ENCODE assay signal across 16 cellular contexts in the genomic region with DNA sequence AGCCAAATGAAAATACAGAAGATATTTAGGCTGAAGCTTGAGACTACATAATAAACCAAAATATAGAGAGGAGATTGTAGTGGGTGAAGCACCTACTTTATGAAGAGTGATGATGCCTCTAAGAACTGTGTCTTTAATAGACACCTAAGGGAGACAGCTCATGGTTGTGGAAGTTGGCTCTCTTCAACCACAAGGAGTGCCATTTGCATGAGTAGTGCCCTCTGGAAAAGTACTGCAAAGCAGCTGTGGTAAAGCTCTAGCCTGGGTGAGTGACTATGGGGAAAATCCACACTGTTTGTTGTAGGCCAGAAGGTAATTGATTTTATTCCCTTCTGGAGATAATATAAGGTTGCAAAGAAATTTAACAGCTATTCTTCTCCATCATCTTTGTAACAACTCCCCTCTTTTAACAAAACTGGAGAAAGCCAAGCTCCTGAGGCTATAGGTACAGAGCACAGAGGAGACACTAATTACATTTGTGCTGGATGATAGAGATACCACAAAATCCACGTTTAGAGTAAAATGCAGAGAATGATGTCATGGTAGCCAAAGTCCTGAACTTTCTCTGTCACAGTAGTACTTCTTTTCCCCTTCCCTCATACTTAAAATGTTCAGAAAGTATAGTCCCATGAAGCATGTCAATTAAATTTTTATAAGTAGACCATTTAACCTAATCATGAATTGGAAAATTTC.
DNase-seq lines count a peak whose midpoint lies in the region; ATAC-seq, FAIRE-seq and TF ChIP-seq lines count a peak whose summit lies in the region.
"Had no signal": no experiment of that assay in that cellular context is flagged by ENCODE, and none has a peak within 500 bp of the region (broad histone marks: within the 10 kb centered on the region; RNA-seq: fewer than 3 reads in every experiment).

No MANE protein-coding gene starts in this region.

- H3K36me3 Mint-ChIP-seq in activated CD8-positive, alpha-beta T cell treated with anti-CD3 and anti-CD28 coated beads for 36 hours (ENCODE audit: low read depth): peaks cover 50% of the 10 kb centered on the region
- H3K36me3 Mint-ChIP-seq in activated CD8-positive, alpha-beta T cell treated with anti-CD3 and anti-CD28 coated beads, Interleukin-2, amount 10 ng/mL, durations not matched to agents 7 days and 5 days (ENCODE audit: low read depth): peaks cover 38% of the 10 kb centered on the region
- peaks cover 36% of the 10 kb centered on the region for H3K36me3 Mint-ChIP-seq in stimulated activated effector memory CD8-positive, alpha-beta T cell treated with anti-CD3 and anti-CD28 coated beads, Interleukin-12 subunit alpha, Interleukin-12 subunit beta, amount 100 ng/mL, for 72 hours

- intact Hi-C loops in activated CD8-positive, alpha-beta T cell treated with anti-CD3 and anti-CD28 coated beads for 36 hours (cut with micrococcal nuclease): no loop called here

- POLR2A ChIA-PET in activated CD8-positive, alpha-beta T cell treated with anti-CD3 and anti-CD28 coated beads for 36 hours (lab: Charles Lee): interaction anchor here (0.7 to 0.9 kb wide), 2 partner anchors 13 to 165 kb away, joined by 3 to 4 read pairs; no protein-coding TSS in a partner anchor
- POLR2A ChIA-PET in activated CD8-positive, alpha-beta T cell treated with anti-CD3 and anti-CD28 coated beads, Interleukin-2, amount 10 ng/mL, durations not matched to agents 7 days and 5 days (lab: Charles Lee): no interaction called here

- no peak for TF ChIP-seq CTCF in activated CD8-positive, alpha-beta T cell treated with anti-CD3 and anti-CD28 coated beads for 36 hours (IDR thresholded peaks at IDR 0.05)
- TF ChIP-seq CTCF in bronchial epithelial cell (IDR thresholded peaks at IDR 0.05; ENCODE audit: insufficient read depth, low read length, severe bottlenecking): no peak

- no peak for FAIRE-seq in bronchial epithelial cell (lab: Jason Lieb, UNC)

- no peaks in the 10 kb centered on the region for H3K27me3 ChIP-seq in bronchial epithelial cell (ENCODE audit: control insufficient read depth, insufficient read depth, low read length)
- H3K27me3 ChIP-seq: colonic mucosa had no signal

- no peak overlapping the region for H3K4me3 Mint-ChIP-seq in activated CD8-positive, alpha-beta T cell treated with anti-CD3 and anti-CD28 coated beads for 36 hours
- H3K4me3 Mint-ChIP-seq in activated CD8-positive, alpha-beta T cell treated with anti-CD3 and anti-CD28 coated beads, Interleukin-2, amount 10 ng/mL, durations not matched to agents 7 days and 5 days: no peak overlapping the region
- no peak overlapping the region for H3K4me3 Mint-ChIP-seq in stimulated activated effector memory CD8-positive, alpha-beta T cell treated with anti-CD3 and anti-CD28 coated beads, Interleukin-12 subunit alpha, Interleukin-12 subunit beta, amount 100 ng/mL, for 72 hours

- H3K27ac Mint-ChIP-seq in activated CD8-positive, alpha-beta T cell treated with anti-CD3 and anti-CD28 coated beads for 36 hours: peak overlapping the region; percentile 5
- H3K27ac Mint-ChIP-seq in activated CD8-positive, alpha-beta T cell treated with anti-CD3 and anti-CD28 coated beads, Interleukin-2, amount 10 ng/mL, durations not matched to agents 7 days and 5 days: no peak overlapping the region
- peak overlapping the region; percentile 48 for H3K27ac Mint-ChIP-seq in stimulated activated effector memory CD8-positive, alpha-beta T cell treated with anti-CD3 and anti-CD28 coated beads, Interleukin-12 subunit alpha, Interleukin-12 subunit beta, amount 100 ng/mL, for 72 hours

- CTCF ChIA-PET in activated CD8-positive, alpha-beta T cell treated with anti-CD3 and anti-CD28 coated beads for 36 hours (lab: Charles Lee): interaction anchor here (0.9 to 1.6 kb wide), 6 partner anchors 10 to 111 kb away, joined by 3 to 7 read pairs (median 3); no protein-coding TSS in a partner anchor
- CTCF ChIA-PET in activated CD8-positive, alpha-beta T cell treated with anti-CD3 and anti-CD28 coated beads, Interleukin-2, amount 10 ng/mL, durations not matched to agents 7 days and 5 days (lab: Charles Lee): interaction anchor here (1.3 kb wide), 1 partner anchor 12 kb away, joined by 3 read pairs; no protein-coding TSS in a partner anchor

- peaks cover 31% of the 10 kb centered on the region for H3K4me1 Mint-ChIP-seq in activated CD8-positive, alpha-beta T cell treated with anti-CD3 and anti-CD28 coated beads for 36 hours (ENCODE audit: low read depth)
- peaks cover 2% of the 10 kb centered on the region for H3K4me1 Mint-ChIP-seq in activated CD8-positive, alpha-beta T cell treated with anti-CD3 and anti-CD28 coated beads, Interleukin-2, amount 10 ng/mL, durations not matched to agents 7 days and 5 days (ENCODE audit: low read depth)
- H3K4me1 Mint-ChIP-seq in stimulated activated effector memory CD8-positive, alpha-beta T cell treated with anti-CD3 and anti-CD28 coated beads, Interleukin-12 subunit alpha, Interleukin-12 subunit beta, amount 100 ng/mL, for 72 hours: peaks cover 14% of the 10 kb centered on the region

- no peaks in the 10 kb centered on the region for H3K9me3 Mint-ChIP-seq in activated CD8-positive, alpha-beta T cell treated with anti-CD3 and anti-CD28 coated beads for 36 hours
- no peaks in the 10 kb centered on the region for H3K9me3 Mint-ChIP-seq in activated CD8-positive, alpha-beta T cell treated with anti-CD3 and anti-CD28 coated beads, Interleukin-2, amount 10 ng/mL, durations not matched to agents 7 days and 5 days (ENCODE audit: insufficient read depth)
- no peaks in the 10 kb centered on the region for H3K9me3 Mint-ChIP-seq in stimulated activated effector memory CD8-positive, alpha-beta T cell treated with anti-CD3 and anti-CD28 coated beads, Interleukin-12 subunit alpha, Interleukin-12 subunit beta, amount 100 ng/mL, for 72 hours

- H3K27me3 Mint-ChIP-seq in activated CD8-positive, alpha-beta T cell treated with anti-CD3 and anti-CD28 coated beads for 36 hours: no peaks in the 10 kb centered on the region
- H3K27me3 Mint-ChIP-seq in activated CD8-positive, alpha-beta T cell treated with anti-CD3 and anti-CD28 coated beads, Interleukin-2, amount 10 ng/mL, durations not matched to agents 7 days and 5 days (ENCODE audit: low read depth): no peaks in the 10 kb centered on the region

- DNase-seq in activated CD8-positive, alpha-beta T cell treated with anti-CD3 and anti-CD28 coated beads for 36 hours: peak; percentile 22
- no peak for DNase-seq in activated CD8-positive, alpha-beta T cell treated with anti-CD3 and anti-CD28 coated beads, Interleukin-2, amount 10 ng/mL, durations not matched to agents 7 days and 5 days
- DNase-seq in NCI-H226: peak; percentile 91
- DNase-seq in bronchial epithelial cell (ENCODE audit: low read depth): peak; percentile 84
- DNase-seq in stimulated activated effector memory CD8-positive, alpha-beta T cell treated with anti-CD3 and anti-CD28 coated beads, Interleukin-12 subunit alpha, Interleukin-12 subunit beta, amount 100 ng/mL, for 72 hours (ENCODE audit: low spot score in 2 of 2): no peak
- no peak for DNase-seq in Kasumi-1 (lab: John Stamatoyannopoulos, UW)
- DNase-seq: colonic mucosa; KBM-7; left ventricle myocardium inferior; NCI-H345; occipital lobe; stimulated activated CD4-positive, alpha-beta T cell treated with anti-CD3 and anti-CD28 coated beads, Interleukin-15, amount 100 ng/mL, for 24 hours; stimulated activated naive CD4-positive, alpha-beta T cell had no signal

- no peaks in the 10 kb centered on the region for H3K36me3 ChIP-seq in bronchial epithelial cell (ENCODE audit: control insufficient read depth, insufficient read depth, low read length)
- H3K36me3 ChIP-seq: colonic mucosa, left ventricle myocardium inferior had no signal

- ATAC-seq in activated CD8-positive, alpha-beta T cell treated with anti-CD3 and anti-CD28 coated beads for 36 hours: peak; percentile 60
- ATAC-seq in activated CD8-positive, alpha-beta T cell treated with anti-CD3 and anti-CD28 coated beads, Interleukin-2, amount 10 ng/mL, durations not matched to agents 7 days and 5 days: no peak
- peak; percentile 92 for ATAC-seq in stimulated activated effector memory CD8-positive, alpha-beta T cell treated with anti-CD3 and anti-CD28 coated beads, Interleukin-12 subunit alpha, Interleukin-12 subunit beta, amount 100 ng/mL, for 72 hours
- ATAC-seq in HG03095 (IDR thresholded peaks at IDR 0.05; ENCODE audit: unreplicated experiment): no peak
- no peak for ATAC-seq in HG03520 (IDR thresholded peaks at IDR 0.05; ENCODE audit: unreplicated experiment)
- ATAC-seq: Panc1 had no signal

- H3K4me3 ChIP-seq in bronchial epithelial cell (ENCODE audit: low read depth, low read length): no peak overlapping the region
- H3K4me3 ChIP-seq: colonic mucosa, left ventricle myocardium inferior had no signal

Comparison
In these comparisons a context has a peak if more than half of its experiments do, and no peak if none do; other contexts are left out.
1. ATAC-seq: peak in activated CD8-positive, alpha-beta T cell treated with anti-CD3 and anti-CD28 coated beads for 36 hours (single experiment) and stimulated activated effector memory CD8-positive, alpha-beta T cell treated with anti-CD3 and anti-CD28 coated beads, Interleukin-12 subunit alpha, Interleukin-12 subunit beta, amount 100 ng/mL, for 72 hours (single experiment); none in activated CD8-positive, alpha-beta T cell treated with anti-CD3 and anti-CD28 coated beads, Interleukin-2, amount 10 ng/mL, durations not matched to agents 7 days and 5 days (single experiment), HG03095 (single experiment) and HG03520 (single experiment).
2. DNase-seq: peak in activated CD8-positive, alpha-beta T cell treated with anti-CD3 and anti-CD28 coated beads for 36 hours (single experiment), NCI-H226 (single experiment) and bronchial epithelial cell (single experiment); none in activated CD8-positive, alpha-beta T cell treated with anti-CD3 and anti-CD28 coated beads, Interleukin-2, amount 10 ng/mL, durations not matched to agents 7 days and 5 days (single experiment), stimulated activated effector memory CD8-positive, alpha-beta T cell treated with anti-CD3 and anti-CD28 coated beads, Interleukin-12 subunit alpha, Interleukin-12 subunit beta, amount 100 ng/mL, for 72 hours (0 of 2) and Kasumi-1 (0 of 2).